In genomic region chr10:35379226-35380137, GRCh38 we compare ENCODE assay signal across 8 cellular contexts. TPM values are rescaled to one million over a fixed set of nuclear protein-coding genes. Genes with fewer than 3 reads are reported as not detected.
DNase-seq lines count a peak whose midpoint lies in the region; ATAC-seq and TF ChIP-seq lines count a peak whose summit lies in the region.

No MANE protein-coding gene starts in this region.

- intact Hi-C loops in vagina (cut with DNase I) = no loop called here

- H3K27me3 ChIP-seq in vagina = no peaks in the 10 kb centered on the region

- no peaks in the 10 kb centered on the region for H3K9me3 Mint-ChIP-seq in memory B cell

- H3K9me3 ChIP-seq in vagina = no peaks in the 10 kb centered on the region

- H3K4me1 ChIP-seq in vagina = peaks cover 46% of the 10 kb centered on the region

- DNase-seq in GDM1 (lab: John Stamatoyannopoulos, UW) (peak; percentile 88), GM20000 (ENCODE audit: low spot score) (peak; percentile 64), brain pericyte (ENCODE audit: low read depth, low spot score) (peak; percentile 64), memory B cell (ENCODE audit: low spot score in 2 of 2) (peak; percentile 66 to 77), vagina (ENCODE audit: extremely low spot score in 2 of 2) (no peak), cerebellar nuclear complex (lab: John Stamatoyannopoulos, UW) (no peak)
- DNase-seq in activated effector memory CD4-positive, alpha-beta T cell treated with Interleukin-2 at 50 U/mL for 16 hours = no peak

- peak overlapping the region; percentile 72 for H3K4me3 Mint-ChIP-seq in memory B cell

- no peaks in the 10 kb centered on the region for H3K36me3 ChIP-seq in vagina

- peaks cover 2% of the 10 kb centered on the region for H3K36me3 Mint-ChIP-seq in memory B cell

- H3K4me1 Mint-ChIP-seq in memory B cell = peaks cover 40% of the 10 kb centered on the region

- TF ChIP-seq CTCF in GM20000 (IDR thresholded peaks at IDR 0.05; ENCODE audit: extremely low read depth, missing control alignments) (no peak), vagina (IDR thresholded peaks at IDR 0.05) (no peak)

- no peak overlapping the region for H3K4me3 ChIP-seq in vagina

- H3K27ac ChIP-seq in vagina = peak overlapping the region; percentile 58

- no peak for TF ChIP-seq POLR2A in vagina (IDR thresholded peaks at IDR 0.05)

- ATAC-seq in HG03575 (IDR thresholded peaks at IDR 0.05; ENCODE audit: extremely low read depth, insufficient number of reproducible peaks, low FRiP score, unreplicated experiment) (peak; percentile 63), memory B cell (ENCODE audit: low read depth) (peak; percentile 98)

- H3K27ac Mint-ChIP-seq in memory B cell = peak overlapping the region; percentile 93

- no peaks in the 10 kb centered on the region for H3K27me3 Mint-ChIP-seq in memory B cell

RNA-seq across cellular contexts. Expression of gene CCNY, which starts 43.2 kb away (rescaled TPM):
- total RNA-seq in vagina = 28.5 TPM

Comparison
In these comparisons a context has a peak if more than half of its experiments do, and no peak if none do; other contexts are left out.
1. DNase-seq: peak in GDM1 (single experiment), GM20000 (single experiment), brain pericyte (single experiment) and memory B cell (2 of 2); none in vagina (0 of 2), activated effector memory CD4-positive, alpha-beta T cell treated with Interleukin-2 at 50 U/mL for 16 hours (single experiment) and cerebellar nuclear complex (0 of 2).